25 cellular contexts compared by ENCODE assay signal in genomic region chr11:78768947-78769346, GRCh38.
"Had no signal": no experiment of that assay in that cellular context is flagged by ENCODE, and none has a peak within 500 bp of the region (broad histone marks: within the 10 kb centered on the region; RNA-seq: fewer than 3 reads in every experiment).

No MANE protein-coding gene starts in this region.

- H3K27ac Mint-ChIP-seq: mesothelial cell of epicardium; naive B cell; natural killer cell treated with Interleukin-12 subunit alpha and Interleukin-12 subunit beta and Interleukin-15 and Interleukin-18, amount 100 ng/mL, for 72 hours; progenitor cell of endocrine pancreas; stimulated activated effector memory CD8-positive, alpha-beta T cell treated with anti-CD3 and anti-CD28 coated beads, Interleukin-12 subunit alpha, Interleukin-12 subunit beta, amount 100 ng/mL, for 72 hours; type B pancreatic cell had no signal

- H3K27ac ChIP-seq: left lung, neutrophil, parathyroid adenoma, right atrium auricular region, testis, tibial artery had no signal

- H3K36me3 ChIP-seq: left lung, neutrophil, right atrium auricular region, tibial artery had no signal

- H3K27me3 Mint-ChIP-seq: progenitor cell of endocrine pancreas, type B pancreatic cell had no signal

- H3K9me3 ChIP-seq: left lung, mucosa of descending colon, neutrophil, right atrium auricular region, testis, tibial artery had no signal

- DNase-seq: cerebellar nuclear complex; cortex of kidney; effector CD4-positive, alpha-beta T cell; head of caudate nucleus; left cardiac atrium; left lung; mesenchymal stem cell; mucosa of descending colon; naive B cell; stimulated activated CD4-positive, alpha-beta T cell treated with anti-CD3 and anti-CD28 coated beads, Interleukin-2, amount 100 ng/mL, for 24 hours; stimulated activated CD4-positive, alpha-beta T cell treated with anti-CD3 and anti-CD28 coated beads, Interleukin-4, amount 100 ng/mL, for 24 hours; stimulated activated naive CD4-positive, alpha-beta T cell treated with Interleukin-2 at 50 U/mL for 16 hours; substantia nigra; tibial artery had no signal

- FAIRE-seq: frontal cortex had no signal

- H3K36me3 Mint-ChIP-seq: naive B cell; natural killer cell treated with Interleukin-12 subunit alpha and Interleukin-12 subunit beta and Interleukin-15 and Interleukin-18, amount 100 ng/mL, for 72 hours; stimulated activated effector memory CD8-positive, alpha-beta T cell treated with anti-CD3 and anti-CD28 coated beads, Interleukin-12 subunit alpha, Interleukin-12 subunit beta, amount 100 ng/mL, for 72 hours had no signal

- H3K27me3 ChIP-seq: left lung, right atrium auricular region, testis, tibial artery had no signal

- H2AFZ ChIP-seq: parathyroid adenoma had no signal

- H3K4me3 ChIP-seq: left lung, mucosa of descending colon, right atrium auricular region, testis, tibial artery had no signal

- H3K4me3 Mint-ChIP-seq: mesothelial cell of epicardium; naive B cell; natural killer cell treated with Interleukin-12 subunit alpha and Interleukin-12 subunit beta and Interleukin-15 and Interleukin-18, amount 100 ng/mL, for 72 hours; neural crest cell; stimulated activated effector memory CD8-positive, alpha-beta T cell treated with anti-CD3 and anti-CD28 coated beads, Interleukin-12 subunit alpha, Interleukin-12 subunit beta, amount 100 ng/mL, for 72 hours; type B pancreatic cell had no signal

- H3K9ac ChIP-seq: parathyroid adenoma had no signal

- H3K4me1 Mint-ChIP-seq: naive B cell; stimulated activated effector memory CD8-positive, alpha-beta T cell treated with anti-CD3 and anti-CD28 coated beads, Interleukin-12 subunit alpha, Interleukin-12 subunit beta, amount 100 ng/mL, for 72 hours had no signal

- H3K4me1 ChIP-seq: left lung, parathyroid adenoma, tibial artery had no signal

- H3K9me3 Mint-ChIP-seq: mesothelial cell of epicardium; natural killer cell treated with Interleukin-12 subunit alpha and Interleukin-12 subunit beta and Interleukin-15 and Interleukin-18, amount 100 ng/mL, for 72 hours; neural crest cell; stimulated activated effector memory CD8-positive, alpha-beta T cell treated with anti-CD3 and anti-CD28 coated beads, Interleukin-12 subunit alpha, Interleukin-12 subunit beta, amount 100 ng/mL, for 72 hours; type B pancreatic cell had no signal

- H3K79me2 ChIP-seq: parathyroid adenoma had no signal
